1 cellular context compared by ENCODE assay signal in genomic region chr1:156876281-156876680, GRCh38.
TF ChIP-seq lines count a peak whose summit lies in the region.

No MANE protein-coding gene starts in this region.

TF ChIP-seq in HepG2, 621 proteins besides CTCF, POLR2A, EP300 and RAD21:
- TF ChIP-seq MED8 (CRISPR knock-in tag; IDR thresholded peaks at IDR 0.05; ENCODE audit: insufficient replicate concordance) (no peak), ZNF687 (CRISPR knock-in tag; IDR thresholded peaks at IDR 0.05) (peak; percentile 20; the same call in 1 of the 2 replicates)
